18 cellular contexts compared by ENCODE assay signal in genomic region chr4:168177546-168178149, GRCh38.
A peak's percentile ranks its signal among the peaks of the same experiment; 100 is the strongest.
DNase-seq lines count a peak whose midpoint lies in the region; ATAC-seq, FAIRE-seq and TF ChIP-seq lines count a peak whose summit lies in the region.
"Had no signal": no experiment of that assay in that cellular context is flagged by ENCODE, and none has a peak within 500 bp of the region (broad histone marks: within the 10 kb centered on the region; RNA-seq: fewer than 3 reads in every experiment).

No MANE protein-coding gene starts in this region.

- no peaks in the 10 kb centered on the region for H3K27me3 Mint-ChIP-seq in Calu3 (ENCODE audit: unreplicated experiment)
- H3K27me3 Mint-ChIP-seq in activated CD4-positive, alpha-beta memory T cell treated with anti-CD3 and anti-CD28 coated beads for 36 hours, result no peaks in the 10 kb centered on the region
- H3K27me3 Mint-ChIP-seq: CD4-positive, alpha-beta memory T cell had no signal

- BruUV-seq in Calu3 (replicated peaks; lab: Mats Ljungman, UMichigan), result no TSS peak

- FAIRE-seq in kidney (lab: Jason Lieb, UNC), result peak; percentile 33
- FAIRE-seq in H54 (lab: Jason Lieb, UNC), result no peak
- FAIRE-seq: GM18507 had no signal

- peak; percentile 5 for DNase-seq in Calu3
- DNase-seq in kidney, result no peak
- DNase-seq in renal cortical epithelial cell (ENCODE audit: low read depth), result peak; percentile 81
- no peak for DNase-seq in left cardiac atrium
- no peak for DNase-seq in H54 (ENCODE audit: insufficient read length, low spot score)
- DNase-seq in SW480 (ENCODE audit: low spot score), result no peak
- DNase-seq in activated CD4-positive, alpha-beta memory T cell treated with anti-CD3 and anti-CD28 coated beads for 36 hours, result no peak
- DNase-seq: BE2C; CD4-positive, alpha-beta memory T cell; HCEC 1CT; KBM-7; NCI-H1048; NCI-H146; NCI-H2081 treated with DMSO at 0.1 percent for 48 hours; NCI-H524 treated with DMSO at 0.1 percent for 48 hours; OCI-M1 had no signal

- no peak for ATAC-seq in left cardiac atrium

- intact Hi-C loops in Calu3 (cut with micrococcal nuclease; ENCODE audit: unreplicated experiment) (no loop called here), kidney (cut with DNase I) (no loop called here), left cardiac atrium (cut with DNase I) (no loop called here)
- intact Hi-C loops in activated CD4-positive, alpha-beta memory T cell treated with anti-CD3 and anti-CD28 coated beads for 36 hours (cut with micrococcal nuclease), result no loop called here

- no peaks in the 10 kb centered on the region for H3K4me1 Mint-ChIP-seq in Calu3 (ENCODE audit: low read depth, unreplicated experiment)
- H3K4me1 Mint-ChIP-seq in activated CD4-positive, alpha-beta memory T cell treated with anti-CD3 and anti-CD28 coated beads for 36 hours (ENCODE audit: low read depth), result no peaks in the 10 kb centered on the region
- H3K4me1 Mint-ChIP-seq: CD4-positive, alpha-beta memory T cell had no signal

- peak overlapping the region; percentile 4; the same call in 1 of the 2 replicates for H3K27ac ChIP-seq in VCaP
- no peak overlapping the region for H3K27ac ChIP-seq in kidney (ENCODE audit: low read depth in 2 of 2, low read length in 2 of 2)

- no peak overlapping the region for H3K4me3 Mint-ChIP-seq in Calu3 (ENCODE audit: low read depth, unreplicated experiment)
- no peak overlapping the region for H3K4me3 Mint-ChIP-seq in activated CD4-positive, alpha-beta memory T cell treated with anti-CD3 and anti-CD28 coated beads for 36 hours
- H3K4me3 Mint-ChIP-seq: CD4-positive, alpha-beta memory T cell had no signal

- no peaks in the 10 kb centered on the region for H3K36me3 ChIP-seq in kidney (ENCODE audit: control insufficient read depth in 1 of 2, insufficient read depth in 2 of 2, low read length in 2 of 2)
- H3K36me3 ChIP-seq: BE2C had no signal

- H3K9me3 ChIP-seq in kidney (ENCODE audit: control insufficient read depth in 1 of 2, low read length in 2 of 2), result no peaks in the 10 kb centered on the region
- H3K9me3 ChIP-seq: BE2C had no signal

- CTCF ChIA-PET in Calu3 (lab: Charles Lee), result no interaction called here
- CTCF ChIA-PET in activated CD4-positive, alpha-beta memory T cell treated with anti-CD3 and anti-CD28 coated beads for 36 hours (lab: Charles Lee), result no interaction called here

- no peak overlapping the region for H3K4me3 ChIP-seq in kidney (ENCODE audit: low read length in 2 of 2)

- no peaks in the 10 kb centered on the region for H3K9me3 Mint-ChIP-seq in Calu3 (ENCODE audit: low read depth, unreplicated experiment)
- H3K9me3 Mint-ChIP-seq in activated CD4-positive, alpha-beta memory T cell treated with anti-CD3 and anti-CD28 coated beads for 36 hours, result no peaks in the 10 kb centered on the region
- H3K9me3 Mint-ChIP-seq: CD4-positive, alpha-beta memory T cell had no signal

- POLR2A ChIA-PET in activated CD4-positive, alpha-beta memory T cell treated with anti-CD3 and anti-CD28 coated beads for 36 hours (lab: Charles Lee), result no interaction called here

- no peak overlapping the region for H3K9ac ChIP-seq in kidney (ENCODE audit: low read length in 2 of 2)

- no peaks in the 10 kb centered on the region for H3K36me3 Mint-ChIP-seq in Calu3 (ENCODE audit: insufficient read depth, unreplicated experiment)
- no peaks in the 10 kb centered on the region for H3K36me3 Mint-ChIP-seq in activated CD4-positive, alpha-beta memory T cell treated with anti-CD3 and anti-CD28 coated beads for 36 hours
- H3K36me3 Mint-ChIP-seq: CD4-positive, alpha-beta memory T cell had no signal

- TF ChIP-seq CTCF in Calu3 (IDR thresholded peaks at IDR 0.05; ENCODE audit: unreplicated experiment), result no peak
- no peak for TF ChIP-seq CTCF in VCaP (conservative IDR thresholded peaks at IDR 0.05)
- no peak for TF ChIP-seq CTCF in kidney (IDR thresholded peaks at IDR 0.05; ENCODE audit: borderline replicate concordance, extremely low read depth, insufficient read depth)

- peaks cover 0 to 8% of the 10 kb centered on the region in 2 donors for H3K4me1 ChIP-seq in kidney (ENCODE audit: control insufficient read depth in 1 of 2, insufficient read depth in 1 of 2, low read depth in 1 of 2, low read length in 2 of 2)
- H3K4me1 ChIP-seq: BE2C had no signal

- H3K27ac Mint-ChIP-seq in Calu3 (ENCODE audit: unreplicated experiment), result no peak overlapping the region
- no peak overlapping the region for H3K27ac Mint-ChIP-seq in activated CD4-positive, alpha-beta memory T cell treated with anti-CD3 and anti-CD28 coated beads for 36 hours
- H3K27ac Mint-ChIP-seq: CD4-positive, alpha-beta memory T cell had no signal

- no peak for TF ChIP-seq POLR2A in H54 (IDR thresholded peaks at IDR 0.05; ENCODE audit: low read depth, low read length)

Comparison
In these comparisons a context has a peak if more than half of its experiments do, and no peak if none do; other contexts are left out.
1. DNase-seq: peak in Calu3 (single experiment) and renal cortical epithelial cell (single experiment); none in kidney (single experiment), left cardiac atrium (single experiment), H54 (single experiment), SW480 (single experiment) and activated CD4-positive, alpha-beta memory T cell treated with anti-CD3 and anti-CD28 coated beads for 36 hours (single experiment).